In the genomic region with DNA sequence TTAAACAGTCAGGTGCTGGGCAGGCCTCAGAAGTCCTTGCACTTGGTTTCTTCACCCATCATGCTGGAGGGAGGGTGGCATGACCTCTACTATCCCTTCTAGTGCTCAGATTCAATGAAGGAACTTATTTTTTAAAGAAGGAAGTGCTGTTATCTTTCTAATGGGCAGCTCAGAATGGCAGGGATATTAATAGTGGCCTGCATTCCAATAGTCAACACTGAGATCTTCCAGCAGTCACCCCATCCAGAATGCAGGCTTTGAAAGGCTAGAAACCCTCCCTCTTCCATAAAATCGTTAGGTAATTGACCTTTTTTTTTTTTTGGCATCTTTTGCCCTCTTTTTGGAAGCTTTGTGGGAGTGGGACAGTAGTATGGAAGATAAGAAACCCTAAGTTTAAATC, we compare ENCODE assay signal across 23 cellular contexts.
"Had no signal": no experiment of that assay in that cellular context is flagged by ENCODE, and none has a peak within 500 bp of the region (broad histone marks: within the 10 kb centered on the region; RNA-seq: fewer than 3 reads in every experiment).

No MANE protein-coding gene starts in this region.

- H3K36me3 ChIP-seq: ascending aorta, brain microvascular endothelial cell had no signal

- H3K27ac Mint-ChIP-seq: activated CD4-positive, alpha-beta memory T cell treated with anti-CD3 and anti-CD28 coated beads, Interleukin-2, amount 10 ng/mL, durations not matched to agents 7 days and 5 days; activated CD4-positive, alpha-beta T cell treated with anti-CD3 and anti-CD28 coated beads, Interleukin-2, amount 10 ng/mL, durations not matched to agents 24 days and 14 days; endodermal cell; naive B cell; stimulated activated naive B cell treated with anti-CD40 and anti-IgM and Interleukin-4, amounts not matched to agents 10 μg/mL and 1 μg/mL and 100 μg/mL, for 72 hours; T-cell; T-helper 2 cell treated with Interferon-gamma antibody and Interleukin-4, amounts not matched to agents 5 μg/mL and 100 μg/mL, for 36 hours had no signal

- H3K4me3 ChIP-seq: ascending aorta, testis had no signal

- H3K4me1 ChIP-seq: testis had no signal

- ATAC-seq: activated CD4-positive, CD25-positive, alpha-beta regulatory T cell treated with anti-CD3 and anti-CD28 coated beads, Interleukin-2, amount 50 U/mL, for 24 hours; sciatic nerve; stimulated activated naive B cell treated with anti-CD40 and anti-IgM and Interleukin-4, amounts not matched to agents 10 μg/mL and 1 μg/mL and 100 μg/mL, for 72 hours; T-cell had no signal

- DNase-seq: activated CD4-positive, alpha-beta memory T cell treated with anti-CD3 and anti-CD28 coated beads, Interleukin-2, amount 10 ng/mL, durations not matched to agents 7 days and 5 days; activated CD4-positive, alpha-beta T cell treated with anti-CD3 and anti-CD28 coated beads, Interleukin-2, amount 10 ng/mL, durations not matched to agents 24 days and 14 days; activated effector memory CD4-positive, alpha-beta T cell treated with anti-CD3 and anti-CD28 coated beads, Interleukin-2, amount 50 U/mL, for 16 hours; activated T-cell treated with anti-CD3 and anti-CD28 coated beads for 4 hours; brain microvascular endothelial cell; cerebellar nuclear complex; cortex of kidney; endodermal cell; foreskin fibroblast; mesenchymal stem cell; naive B cell; nucleus accumbens; stimulated activated CD4-positive, alpha-beta T cell treated with anti-CD3 and anti-CD28 coated beads, Interleukin-15, amount 100 ng/mL, for 24 hours; stimulated activated CD8-positive, alpha-beta memory T cell treated with anti-CD3 and anti-CD28 coated beads, Interleukin-4, amount 100 ng/mL, for 48 hours; stimulated activated naive B cell treated with anti-CD40 and anti-IgM and Interleukin-4, amounts not matched to agents 10 μg/mL and 1 μg/mL and 100 μg/mL, for 72 hours; T-cell; testis had no signal

- H3K9me3 Mint-ChIP-seq: activated CD4-positive, alpha-beta memory T cell treated with anti-CD3 and anti-CD28 coated beads, Interleukin-2, amount 10 ng/mL, durations not matched to agents 7 days and 5 days; activated CD4-positive, alpha-beta T cell treated with anti-CD3 and anti-CD28 coated beads, Interleukin-2, amount 10 ng/mL, durations not matched to agents 24 days and 14 days; activated naive CD4-positive, alpha-beta T cell treated with anti-CD3 and anti-CD28 coated beads, Interleukin-2, amount 50 U/mL, for 24 hours; endodermal cell; stimulated activated naive B cell treated with anti-CD40 and anti-IgM and Interleukin-4, amounts not matched to agents 10 μg/mL and 1 μg/mL and 100 μg/mL, for 72 hours; T-cell; T-helper 2 cell treated with Interferon-gamma antibody and Interleukin-4, amounts not matched to agents 5 μg/mL and 100 μg/mL, for 36 hours had no signal

- H3K4me1 Mint-ChIP-seq: activated CD4-positive, alpha-beta memory T cell treated with anti-CD3 and anti-CD28 coated beads, Interleukin-2, amount 10 ng/mL, durations not matched to agents 7 days and 5 days; endodermal cell had no signal

- H3K9me3 ChIP-seq: ascending aorta, testis had no signal

- H3K27ac ChIP-seq: ascending aorta, brain microvascular endothelial cell, testis, VCaP had no signal

- H3K4me3 Mint-ChIP-seq: activated CD4-positive, alpha-beta memory T cell treated with anti-CD3 and anti-CD28 coated beads, Interleukin-2, amount 10 ng/mL, durations not matched to agents 7 days and 5 days; activated CD4-positive, alpha-beta T cell treated with anti-CD3 and anti-CD28 coated beads, Interleukin-2, amount 10 ng/mL, durations not matched to agents 24 days and 14 days; endodermal cell; naive B cell; stimulated activated naive B cell treated with anti-CD40 and anti-IgM and Interleukin-4, amounts not matched to agents 10 μg/mL and 1 μg/mL and 100 μg/mL, for 72 hours; T-cell; T-helper 2 cell treated with Interferon-gamma antibody and Interleukin-4, amounts not matched to agents 5 μg/mL and 100 μg/mL, for 36 hours had no signal

- H3K27me3 ChIP-seq: ascending aorta, brain microvascular endothelial cell, testis had no signal

- H3K36me3 Mint-ChIP-seq: activated naive CD4-positive, alpha-beta T cell treated with anti-CD3 and anti-CD28 coated beads, Interleukin-2, amount 50 U/mL, for 24 hours; naive B cell; stimulated activated naive B cell treated with anti-CD40 and anti-IgM and Interleukin-4, amounts not matched to agents 10 μg/mL and 1 μg/mL and 100 μg/mL, for 72 hours; T-cell had no signal
